Comparison of ENCODE assay signal across 7 cellular contexts in genomic region chr19:49113762-49114629, GRCh38. TPM values are rescaled to one million over a fixed set of nuclear protein-coding genes. Genes with fewer than 3 reads are reported as not detected.
A peak's percentile ranks its signal among the peaks of the same experiment; 100 is the strongest.
DNase-seq lines count a peak whose midpoint lies in the region; ATAC-seq, FAIRE-seq and TF ChIP-seq lines count a peak whose summit lies in the region.

TSS of gene LIN7B (plus strand) at chr19:49114370. CDS start at chr19:49114405, 35 bp downstream.

- peak; percentile 68 for TF ChIP-seq CTCF in GM13976 (IDR thresholded peaks at IDR 0.05; ENCODE audit: borderline replicate concordance, control extremely low read depth, extremely low read depth, insufficient read depth, missing control alignments)
- TF ChIP-seq CTCF in coronary artery (IDR thresholded peaks at IDR 0.05), result no peak
- peak; percentile 64 for TF ChIP-seq CTCF in HepG2 (CRISPR knock-in tag; IDR thresholded peaks at IDR 0.05)

- H3K4me2 ChIP-seq in HepG2 (ENCODE audit: low read depth, low read length), result peak within 1 kb of the TSS; percentile 91

- FAIRE-seq in HepG2 (lab: Jason Lieb, UNC), result peak; percentile 66

- DNase-seq in GM13976 (ENCODE audit: low spot score) (peak; percentile 96), NCI-H510A (lab: John Stamatoyannopoulos, UW) (peak; percentile 45), coronary artery (ENCODE audit: low spot score) (no peak), HepG2 (ENCODE audit: low spot score) (peak; percentile 67)
- DNase-seq in activated CD4-positive, alpha-beta T cell treated with anti-CD3 and anti-CD28 coated beads for 4 hours, result peak; percentile 67 to 69
- peak; percentile 56 to 61 for DNase-seq in stimulated activated CD4-positive, alpha-beta T cell treated with anti-CD3 and anti-CD28 coated beads, Interleukin-4, amount 100 ng/mL, for 48 hours (ENCODE audit: low read depth in 2 of 2)

- peaks cover 51% of the 10 kb centered on the region for H3K4me1 ChIP-seq in HepG2 (ENCODE audit: insufficient read depth, low read length)

- H3K36me3 ChIP-seq in HepG2 (replicated peaks in 1 of 2; ENCODE audit: control insufficient read depth in 1 of 2, insufficient read depth in 2 of 2, low read length in 2 of 2), result peaks cover 0 to 3% of the 10 kb centered on the region in 2 experiments; a peak in 3 of 5 replicates

- no peaks in the 10 kb centered on the region for H4K20me1 ChIP-seq in HepG2 (ENCODE audit: insufficient read depth, low read length)

- H3K27ac ChIP-seq in coronary artery (peak within 1 kb of the TSS; percentile 89 to 91), HepG2 (ENCODE audit: extremely low read length, insufficient read depth, low read length) (peak within 1 kb of the TSS; percentile 72)

- in situ Hi-C loops in GM13976 (cut with MboI; ENCODE audit: low sequenced_read_pairs, unreplicated experiment) (no loop called here), HepG2 (cut with HindIII; ENCODE audit: extremely low pct_ligation_motif_present, low pct_unique_long_range_greater_than_20kb) (no loop called here)

- CTCF ChIA-PET in HepG2 (lab: Yijun Ruan, JAX; ENCODE audit: low intra/inter-chr PET ratio, low total read pairs), result no interaction called here

- intact Hi-C loops in HepG2 (cut with micrococcal nuclease; ENCODE audit: unreplicated experiment), result no loop called here

- no peak; the same call in 1 of the 2 replicates for TF ChIP-seq RAD21 in HepG2 (CRISPR knock-in tag; IDR thresholded peaks at IDR 0.05)

- no peaks in the 10 kb centered on the region for H3K27me3 ChIP-seq in HepG2 (ENCODE audit: control insufficient read depth in 1 of 2, insufficient read depth in 2 of 2, low read length in 2 of 2)

- 1% methylated on average over 14 of the region's 66 CpGs for WGBS in HepG2 (ENCODE audit: low lambda C conversion rate)

- peak within 1 kb of the TSS; percentile 74 for H3K9ac ChIP-seq in HepG2 (ENCODE audit: insufficient read depth, low read depth, low read length)

- peaks cover 4% of the 10 kb centered on the region for H3K79me2 ChIP-seq in HepG2 (ENCODE audit: insufficient read depth, low read length)

- H2AFZ ChIP-seq in HepG2 (ENCODE audit: low read length), result peak within 1 kb of the TSS; percentile 82

- no TSS peak for BruUV-seq in HepG2 (replicated peaks; lab: Mats Ljungman, UMichigan)

- peak; percentile 16 to 69; a peak in 2 of 4 replicates for TF ChIP-seq POLR2A in HepG2 (IDR thresholded peaks at IDR 0.05; ENCODE audit: insufficient read depth in 1 of 2, low read depth in 2 of 2, low read length in 2 of 2)

- POLR2A ChIA-PET in HepG2 (lab: Yijun Ruan, JAX), result interaction anchor here (0.7 to 2.2 kb wide), 11 partner anchors 8 to 339 kb away, joined by 3 to 14 read pairs (median 4); partner anchors contain the start of genes ALDH16A1, GYS1, HRC and RUVBL2

- H3K4me3 ChIP-seq in coronary artery, result peak within 1 kb of the TSS; percentile 86
- peak within 1 kb of the TSS; percentile 71 to 85 (median 78) for H3K4me3 ChIP-seq in HepG2 (replicated peaks in 1 of 3; ENCODE audit: insufficient read depth in 1 of 3, low read depth in 2 of 3, low read length in 3 of 3)

- TF ChIP-seq EP300 in HepG2 (IDR thresholded peaks at IDR 0.05; ENCODE audit: low read depth in 2 of 2, low read length in 2 of 2) (no peak; a peak in 1 of 4 replicates), HepG2 (CRISPR knock-in tag; IDR thresholded peaks at IDR 0.05; ENCODE audit: borderline replicate concordance) (no peak)

- ATAC-seq in HG02981 (IDR thresholded peaks at IDR 0.05; ENCODE audit: unreplicated experiment) (peak; percentile 43), HepG2 (peak; percentile 74)

- H3K9me3 ChIP-seq in HepG2 (ENCODE audit: low read length), result no peaks in the 10 kb centered on the region

TF ChIP-seq in HepG2, 621 proteins besides CTCF, POLR2A, EP300 and RAD21 (continues in another document):
- TF ChIP-seq MYC (CRISPR knock-in tag; IDR thresholded peaks at IDR 0.05; ENCODE audit: borderline replicate concordance) (peak; percentile 53; the same call in 1 of the 2 replicates), ZNF563 (CRISPR knock-in tag; IDR thresholded peaks at IDR 0.05) (peak; percentile 81), ZNF101 (CRISPR knock-in tag; IDR thresholded peaks at IDR 0.05; ENCODE audit: borderline replicate concordance, low read depth) (no peak), ZBTB7B (CRISPR knock-in tag; IDR thresholded peaks at IDR 0.05) (no peak), TAF1 (CRISPR knock-in tag; IDR thresholded peaks at IDR 0.05) (0 out of 2 replicates have a peak, but pooled peaks have one; percentile 9), RNF2 (conservative IDR thresholded peaks at IDR 0.05; ENCODE audit: low read depth) (peak; percentile 97), HNF1B (CRISPR knock-in tag; IDR thresholded peaks at IDR 0.05) (peak; percentile 86), FOSL2 (CRISPR knock-in tag; IDR thresholded peaks at IDR 0.05) (peak; percentile 32), DR1 (CRISPR knock-in tag; IDR thresholded peaks at IDR 0.05) (no peak), ZSCAN9 (CRISPR knock-in tag; IDR thresholded peaks at IDR 0.05; ENCODE audit: borderline replicate concordance) (peak; percentile 18; the same call in 1 of the 2 replicates), ELF3 (CRISPR knock-in tag; IDR thresholded peaks at IDR 0.05) (peak; percentile 30; the same call in 1 of the 2 replicates), SKI (IDR thresholded peaks at IDR 0.05; ENCODE audit: partially characterized antibody) (peak; percentile 75), ZNF414 (CRISPR knock-in tag; IDR thresholded peaks at IDR 0.05) (no peak), GLI4 (CRISPR knock-in tag; IDR thresholded peaks at IDR 0.05; ENCODE audit: borderline replicate concordance) (peak; percentile 44; the same call in 1 of the 2 replicates), HOXA3 (CRISPR knock-in tag; IDR thresholded peaks at IDR 0.05) (peak; percentile 60), CEBPG (CRISPR knock-in tag; IDR thresholded peaks at IDR 0.05) (0 out of 2 replicates have a peak, but pooled peaks have one; percentile 14), BORCS8-MEF2B (CRISPR knock-in tag; IDR thresholded peaks at IDR 0.05) (peak; percentile 78; the same call in 1 of the 2 replicates), LCORL (IDR thresholded peaks at IDR 0.05) (no peak), LCORL (CRISPR knock-in tag; IDR thresholded peaks at IDR 0.05) (peak; percentile 26; the same call in 1 of the 2 replicates), ZNF619 (CRISPR knock-in tag; IDR thresholded peaks at IDR 0.05) (peak; percentile 70; the same call in 1 of the 2 replicates)

RNA-seq across cellular contexts. Expression of gene LIN7B, which starts in this region (rescaled TPM):
- total RNA-seq in HepG2 (2016; rRNA removed; fragmentation: Illumina TruSeq; extraction: Trizol), result 3.5 and 5.3 TPM in 2 replicates
- 5.6 and 7.0 TPM in 2 replicates for total RNA-seq in HepG2 (2016; cell fraction: cytosol; rRNA removed; fragmentation: Illumina TruSeq; extraction: Trizol; ENCODE audit: low read depth)
- 2.9 and 5.2 TPM in 2 replicates for total RNA-seq in HepG2 (2016; cell fraction: insoluble cytoplasmic fraction; rRNA removed; fragmentation: Illumina TruSeq; extraction: Trizol)
- 6.4 and 6.9 TPM in 2 replicates for total RNA-seq in HepG2 (2016; cell fraction: membrane; rRNA removed; fragmentation: Illumina TruSeq; extraction: Trizol)
- 3.4 and 4.1 TPM in 2 replicates for total RNA-seq in HepG2 (2016; cell fraction: nucleus; rRNA removed; fragmentation: Illumina TruSeq; extraction: Trizol)
- polyA plus RNA-seq in HepG2 (2011; rRNA removed), result 7.6 and 8.6 TPM in 2 replicates
- polyA plus RNA-seq in HepG2 (2011; cell fraction: cytosol; rRNA removed), result 5.0 and 9.3 TPM in 2 replicates
- 15.9 and 17.9 TPM in 2 replicates for polyA plus RNA-seq in HepG2 (2011; cell fraction: nucleus; rRNA removed)
- 3.9 and 4.2 TPM in 2 replicates for polyA plus RNA-seq in HepG2 (2012)
- 4.7 and 5.8 TPM in 2 replicates for polyA plus RNA-seq in HepG2 (2016; cell fraction: cytosol; fragmentation: Illumina TruSeq; extraction: Trizol; ENCODE audit: low read depth)
- polyA plus RNA-seq in HepG2 (2016; cell fraction: insoluble cytoplasmic fraction; fragmentation: Illumina TruSeq; extraction: Trizol; ENCODE audit: low read depth), result 3.3 and 3.7 TPM in 2 replicates
- 2.7 and 6.8 TPM in 2 replicates for polyA plus RNA-seq in HepG2 (2016; cell fraction: membrane; fragmentation: Illumina TruSeq; extraction: Trizol; ENCODE audit: low read depth)
- polyA plus RNA-seq in HepG2 (2016; cell fraction: nucleus; fragmentation: Illumina TruSeq; extraction: Trizol; ENCODE audit: insufficient read depth, low read depth), result 8.3 and 9.6 TPM in 2 replicates
- 3.8 and 4.0 TPM in 2 replicates for polyA minus RNA-seq in HepG2 (2011; rRNA and poly(A)+ RNA removed; ENCODE audit: low replicate concordance)
- 0.88 and 1.7 TPM in 2 replicates for polyA minus RNA-seq in HepG2 (2011; cell fraction: cytosol; rRNA and poly(A)+ RNA removed)
- polyA minus RNA-seq in HepG2 (2011; cell fraction: nucleus; rRNA and poly(A)+ RNA removed), result 4.9 and 8.3 TPM in 2 replicates
